ENCODE assay signal across 20 cellular contexts in genomic region chr5:11139471-11139870, GRCh38.
A peak's percentile ranks its signal among the peaks of the same experiment; 100 is the strongest.
DNase-seq lines count a peak whose midpoint lies in the region; ATAC-seq, FAIRE-seq and TF ChIP-seq lines count a peak whose summit lies in the region.
"Had no signal": no experiment of that assay in that cellular context is flagged by ENCODE, and none has a peak within 500 bp of the region (broad histone marks: within the 10 kb centered on the region; RNA-seq: fewer than 3 reads in every experiment).

No MANE protein-coding gene starts in this region.

- ATAC-seq in HG02973 (IDR thresholded peaks at IDR 0.05; ENCODE audit: unreplicated experiment), result no peak
- ATAC-seq: A549 had no signal

- peaks cover 4% of the 10 kb centered on the region for H3K4me1 ChIP-seq in mesenchymal stem cell (ENCODE audit: control insufficient read depth, insufficient read depth, low read depth, low read length)
- H3K4me1 ChIP-seq: A549, SJSA1 had no signal

- no peak overlapping the region for H3K4me2 ChIP-seq in mesenchymal stem cell (ENCODE audit: low read length, poor library complexity, severe bottlenecking)
- H3K4me2 ChIP-seq: A549 had no signal

- H3K4ac ChIP-seq in mesenchymal stem cell (ENCODE audit: low read depth in 1 of 2, low read length in 2 of 2), result no peak overlapping the region

- no peak overlapping the region for H3K23ac ChIP-seq in mesenchymal stem cell (ENCODE audit: low read length in 2 of 2)

- no peak overlapping the region for H4K91ac ChIP-seq in mesenchymal stem cell (ENCODE audit: low read length)

- no peak overlapping the region for H2AFZ ChIP-seq in mesenchymal stem cell (ENCODE audit: low read depth, low read length)

- no peak overlapping the region for H3K9ac ChIP-seq in mesenchymal stem cell (ENCODE audit: low read length)

- no peaks in the 10 kb centered on the region for H3K9me3 ChIP-seq in mesenchymal stem cell (ENCODE audit: control insufficient read depth, low read length)
- H3K9me3 ChIP-seq: A549, SJSA1 had no signal

- WGBS in mesenchymal stem cell, result 21% methylated on average over 4 of the region's 4 CpGs

- H3K79me1 ChIP-seq in mesenchymal stem cell (replicated peaks; ENCODE audit: low read length, poor library complexity, severe bottlenecking), result no peaks in the 10 kb centered on the region

- no peak overlapping the region for H2BK15ac ChIP-seq in mesenchymal stem cell (ENCODE audit: low read depth, poor library complexity, severe bottlenecking)

- no peak overlapping the region for H2BK120ac ChIP-seq in mesenchymal stem cell (ENCODE audit: low read depth, low read length)

- no peak overlapping the region for H2BK5ac ChIP-seq in mesenchymal stem cell (ENCODE audit: low read depth, low read length, poor library complexity, severe bottlenecking)

- no peak for TF ChIP-seq CTCF in bronchial epithelial cell (IDR thresholded peaks at IDR 0.05; ENCODE audit: insufficient read depth, low read length, severe bottlenecking)

- H4K8ac ChIP-seq in mesenchymal stem cell (ENCODE audit: low read length), result no peak overlapping the region

- H3K27me3 ChIP-seq in bronchial epithelial cell (ENCODE audit: control insufficient read depth, insufficient read depth, low read length) (no peaks in the 10 kb centered on the region), mesenchymal stem cell (ENCODE audit: control insufficient read depth in 1 of 2, insufficient read depth in 1 of 2, low read length in 2 of 2) (peaks cover 0 to 10% of the 10 kb centered on the region in 2 experiments)

- H3K4me3 ChIP-seq in bronchial epithelial cell (ENCODE audit: low read depth, low read length) (no peak overlapping the region), mesenchymal stem cell (ENCODE audit: insufficient read depth in 1 of 2, low read depth in 1 of 2, low read length in 2 of 2) (no peak overlapping the region)
- H3K4me3 ChIP-seq: A549, SJSA1 had no signal

- H2BK12ac ChIP-seq in mesenchymal stem cell (ENCODE audit: low read length in 2 of 2), result no peak overlapping the region

- H3K27ac ChIP-seq in mesenchymal stem cell (ENCODE audit: low read length, poor library complexity, severe bottlenecking), result no peak overlapping the region
- H3K27ac ChIP-seq: A549, SJSA1 had no signal

- H3K14ac ChIP-seq in mesenchymal stem cell (ENCODE audit: low read length in 2 of 2), result no peak overlapping the region

- H3K36me3 ChIP-seq in bronchial epithelial cell (ENCODE audit: control insufficient read depth, insufficient read depth, low read length), result no peaks in the 10 kb centered on the region
- H3K36me3 ChIP-seq in mesenchymal stem cell (ENCODE audit: control insufficient read depth in 1 of 2, insufficient read depth in 2 of 2, low read depth in 1 of 2, low read length in 2 of 2), result no peaks in the 10 kb centered on the region
- H3K36me3 ChIP-seq: SJSA1 had no signal

- no peak overlapping the region for H3K18ac ChIP-seq in mesenchymal stem cell (ENCODE audit: low read depth in 1 of 2, low read length in 2 of 2)

- H2AK5ac ChIP-seq in mesenchymal stem cell (ENCODE audit: low read length, severe bottlenecking), result no peak overlapping the region

- peak; percentile 32 for FAIRE-seq in bronchial epithelial cell (lab: Jason Lieb, UNC)
- FAIRE-seq: A549, H1 had no signal

- peak; percentile 62 for DNase-seq in ELF-1 (ENCODE audit: low read depth, low spot score)
- peak; percentile 65 for DNase-seq in M059J (ENCODE audit: low read depth)
- no peak for DNase-seq in bronchial epithelial cell (ENCODE audit: low read depth)
- peak; percentile 28 for DNase-seq in mesenchymal stem cell
- DNase-seq in SW 1271 (lab: John Stamatoyannopoulos, UW), result no peak
- no peak for DNase-seq in hepatic stellate cell (ENCODE audit: low spot score)
- no peak for DNase-seq in stimulated activated CD4-positive, alpha-beta T cell treated with anti-CD3 and anti-CD28 coated beads, Interleukin-2, amount 100 ng/mL, for 24 hours
- DNase-seq: COR-L47, DMS79, IMR-90, Kasumi-1, NCI-H1417 treated with DMSO at 0.1 percent for 48 hours, NCI-H2029, NCI-H2171 treated with DMSO at 0.1 percent for 48 hours, NCI-H510A treated with DMSO at 0.1 percent for 48 hours, RPMI8226 had no signal

Comparison
In these comparisons a context has a peak if more than half of its experiments do, and no peak if none do; other contexts are left out.
1. DNase-seq: peak in ELF-1 (single experiment), M059J (single experiment) and mesenchymal stem cell (single experiment); none in bronchial epithelial cell (single experiment), SW 1271 (0 of 2), hepatic stellate cell (single experiment) and stimulated activated CD4-positive, alpha-beta T cell treated with anti-CD3 and anti-CD28 coated beads, Interleukin-2, amount 100 ng/mL, for 24 hours (0 of 2).